Comparison of ENCODE assay signal across 8 cellular contexts in genomic region chr2:3651686-3652516, GRCh38. TPM values are rescaled to one million over a fixed set of nuclear protein-coding genes. Genes with fewer than 3 reads are reported as not detected.
DNase-seq lines count a peak whose midpoint lies in the region; ATAC-seq lines count a peak whose summit lies in the region.

No MANE protein-coding gene starts in this region.

- peak; percentile 64 for ATAC-seq in GM18499 (IDR thresholded peaks at IDR 0.05; ENCODE audit: insufficient read depth, unreplicated experiment)
- peak; percentile 89 for ATAC-seq in HG02870 (IDR thresholded peaks at IDR 0.05; ENCODE audit: unreplicated experiment)

- DNase-seq in NCI-H187 (lab: John Stamatoyannopoulos, UW) (peak; percentile 90 to 92), dermis microvascular lymphatic vessel endothelial cell (ENCODE audit: low read depth in 2 of 2) (peak; percentile 37 to 38), medulla oblongata (ENCODE audit: extremely low spot score) (peak; percentile 27), kidney glomerular epithelial cell (lab: John Stamatoyannopoulos, UW) (no peak)
- peak; percentile 25 to 33 for DNase-seq in activated CD4-positive, alpha-beta T cell treated with anti-CD3 and anti-CD28 coated beads, Interleukin-2, amount 50 U/mL, for 24 hours (ENCODE audit: low read depth in 1 of 2, low spot score in 1 of 2)
- peak; percentile 25 for DNase-seq in stimulated activated CD8-positive, alpha-beta memory T cell treated with anti-CD3 and anti-CD28 coated beads, Interleukin-12 subunit alpha, Interleukin-12 subunit beta, amount 100 ng/mL, for 24 hours (ENCODE audit: extremely low read depth)

RNA-seq across cellular contexts. Expression of gene ALLC, which starts 6.1 kb away (rescaled TPM):
- total RNA-seq in dermis microvascular lymphatic vessel endothelial cell = not detected in 2 replicates

RNA-seq across cellular contexts. Expression of gene DCDC2C, which starts 51.5 kb away (rescaled TPM):
- total RNA-seq in dermis microvascular lymphatic vessel endothelial cell = 0.13 TPM in 2 replicates

RNA-seq across cellular contexts. Expression of gene COLEC11, which starts 57.0 kb away (rescaled TPM):
- 0.13 and 0.51 TPM in 2 replicates for total RNA-seq in dermis microvascular lymphatic vessel endothelial cell
